Comparison of ENCODE assay signal across 26 cellular contexts in the genomic region with DNA sequence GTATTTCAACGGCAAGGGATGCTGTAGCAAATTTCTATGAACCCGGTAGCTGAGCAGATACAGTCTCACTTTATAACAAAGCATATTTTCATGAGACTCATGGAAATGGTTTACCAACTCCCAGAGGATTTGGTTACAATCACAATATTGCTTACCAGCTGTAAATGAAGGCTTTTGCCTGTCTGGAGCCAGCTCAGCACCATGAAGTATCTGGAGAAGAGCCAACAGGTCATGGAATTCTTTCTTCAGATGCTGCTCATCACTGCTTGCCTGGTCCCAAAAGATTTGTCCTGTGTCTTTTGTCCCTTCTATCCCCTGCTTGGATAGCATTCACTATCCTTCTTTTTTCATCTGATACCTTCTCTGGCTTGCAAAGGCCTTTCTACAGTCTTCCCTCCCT.
"Had no signal": no experiment of that assay in that cellular context is flagged by ENCODE, and none has a peak within 500 bp of the region (broad histone marks: within the 10 kb centered on the region; RNA-seq: fewer than 3 reads in every experiment).

No MANE protein-coding gene starts in this region.

- H3K4me2 ChIP-seq: neural progenitor cell had no signal

- H3K4me1 Mint-ChIP-seq: activated T-helper 17 cell treated with anti-CD3 and anti-CD28 coated beads, Interleukin-2, amount 50 U/mL, for 72 hours; naive thymus-derived CD4-positive, alpha-beta T cell; neural progenitor cell had no signal

- H3K4me3 Mint-ChIP-seq: activated naive CD8-positive, alpha-beta T cell; activated T-helper 17 cell treated with anti-CD3 and anti-CD28 coated beads, Interleukin-2, amount 50 U/mL, for 72 hours; effector memory CD8-positive, alpha-beta T cell; naive thymus-derived CD4-positive, alpha-beta T cell; neural progenitor cell; T-helper 2 cell treated with Interferon-gamma antibody and Interleukin-4, amounts not matched to agents 5 μg/mL and 100 μg/mL, for 36 hours; WTC11 had no signal

- H3K36me3 ChIP-seq: adrenal gland, ascending aorta, brain microvascular endothelial cell, heart right ventricle, lower lobe of right lung, neural progenitor cell, uterus had no signal

- DNase-seq: activated T-cell treated with anti-CD3 and anti-CD28 coated beads, Interleukin-2, amount 50 U/mL, for 1 hour; adrenal gland; brain microvascular endothelial cell; central memory CD4-positive, alpha-beta T cell; dorsolateral prefrontal cortex; effector memory CD8-positive, alpha-beta T cell; heart right ventricle; kidney; lower lobe of right lung; naive thymus-derived CD4-positive, alpha-beta T cell; stimulated activated CD4-positive, alpha-beta T cell treated with anti-CD3 and anti-CD28 coated beads, Interleukin-2, amount 100 ng/mL, for 48 hours; stimulated activated naive CD4-positive, alpha-beta T cell; testis; trophoblast cell; uterus had no signal

- ATAC-seq: activated T-helper 17 cell treated with anti-CD3 and anti-CD28 coated beads, Interleukin-2, amount 50 U/mL, for 72 hours; effector memory CD8-positive, alpha-beta T cell; esophagus mucosa; heart right ventricle; lower lobe of right lung; naive thymus-derived CD4-positive, alpha-beta T cell; sciatic nerve; WTC11 had no signal

- H3K27me3 ChIP-seq: adrenal gland, ascending aorta, brain microvascular endothelial cell, dorsolateral prefrontal cortex, heart right ventricle, neural progenitor cell, testis, uterus had no signal

- H3K4me1 ChIP-seq: neural progenitor cell, testis, uterus had no signal

- H3K27ac ChIP-seq: adrenal gland, ascending aorta, brain microvascular endothelial cell, dorsolateral prefrontal cortex, heart right ventricle, lower lobe of right lung, neural progenitor cell, testis, uterus had no signal

- H3K9me3 ChIP-seq: adrenal gland, ascending aorta, lower lobe of right lung, testis, uterus had no signal

- FAIRE-seq: colon, endothelial cell of umbilical vein, kidney, TTC549 had no signal

- H3K36me3 Mint-ChIP-seq: activated naive CD8-positive, alpha-beta T cell; naive thymus-derived CD4-positive, alpha-beta T cell; neural progenitor cell had no signal

- H3K9ac ChIP-seq: neural progenitor cell had no signal

- H2AFZ ChIP-seq: neural progenitor cell had no signal

- H3K4me3 ChIP-seq: adrenal gland, ascending aorta, dorsolateral prefrontal cortex, heart right ventricle, lower lobe of right lung, neural progenitor cell, testis, uterus had no signal
